ENCODE assay signal across 15 cellular contexts in the genomic region with DNA sequence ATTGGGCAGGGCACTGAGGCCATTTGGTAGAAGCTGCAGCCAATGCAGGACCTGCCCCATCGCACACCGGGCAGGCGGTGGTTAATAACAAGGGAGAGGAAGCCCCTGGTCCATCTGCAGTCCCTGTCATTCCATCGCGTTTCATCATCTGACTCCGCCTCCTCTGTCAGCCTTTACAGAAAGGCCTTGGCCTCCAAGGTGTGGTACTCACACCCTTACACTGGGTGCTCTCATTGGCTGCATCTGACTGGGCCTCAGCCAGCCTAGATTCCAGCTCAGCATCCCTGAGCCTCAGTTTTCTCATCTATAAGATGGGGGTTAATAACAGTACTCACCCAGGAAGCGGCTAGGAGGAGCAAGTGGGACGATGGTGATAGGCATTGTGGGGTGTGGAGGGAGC. TPM values are rescaled to one million over a fixed set of nuclear protein-coding genes. Genes with fewer than 3 reads are reported as not detected.
DNase-seq lines count a peak whose midpoint lies in the region; ATAC-seq and TF ChIP-seq lines count a peak whose summit lies in the region.
"Had no signal": no experiment of that assay in that cellular context is flagged by ENCODE, and none has a peak within 500 bp of the region (broad histone marks: within the 10 kb centered on the region; RNA-seq: fewer than 3 reads in every experiment).

No MANE protein-coding gene starts in this region.

- no peaks in the 10 kb centered on the region for H3K9me2 ChIP-seq in PC-3 (replicated peaks; ENCODE audit: low read length)

- H3K9ac ChIP-seq in PC-3 (ENCODE audit: low read length): no peak overlapping the region
- no peak overlapping the region for H3K9ac ChIP-seq in mesendoderm (ENCODE audit: low read length)
- H3K9ac ChIP-seq: BLaER1 treated with 17β-estradiol and CSF1 and Interleukin-3, amounts not matched to agents 10 nM and 100 nM had no signal

- TF ChIP-seq CTCF in PC-3 (conservative IDR thresholded peaks at IDR 0.05; ENCODE audit: low read depth, low read length) (no peak), foreskin keratinocyte (conservative IDR thresholded peaks at IDR 0.05) (no peak), body of pancreas (IDR thresholded peaks at IDR 0.05) (no peak)

- no peak overlapping the region for H3K23ac ChIP-seq in mesendoderm (ENCODE audit: low read length)

- H3K27ac ChIP-seq in PC-3 (ENCODE audit: low read length) (no peak overlapping the region), foreskin keratinocyte (no peak overlapping the region), mesendoderm (ENCODE audit: low read depth, low read length) (no peak overlapping the region), body of pancreas (no peak overlapping the region)
- H3K27ac ChIP-seq: BLaER1 treated with 17β-estradiol and CSF1 and Interleukin-3, amounts not matched to agents 10 nM and 100 nM; HL-60 had no signal

- no peak overlapping the region for H4K8ac ChIP-seq in mesendoderm (ENCODE audit: low read depth, low read length)

- H2BK120ac ChIP-seq in mesendoderm (ENCODE audit: low read depth, low read length): no peak overlapping the region

- H3K9me3 ChIP-seq in PC-3 (ENCODE audit: low read length): no peaks in the 10 kb centered on the region
- H3K9me3 ChIP-seq in body of pancreas: no peaks in the 10 kb centered on the region
- H3K9me3 ChIP-seq: BLaER1 treated with 17β-estradiol and CSF1 and Interleukin-3, amounts not matched to agents 10 nM and 100 nM; HAP-1 had no signal

- H2BK15ac ChIP-seq in mesendoderm (replicated peaks; ENCODE audit: low read depth): no peak overlapping the region

- ATAC-seq in PC-3 (no peak), foreskin keratinocyte (peak; percentile 14), body of pancreas (no peak)
- no peak for ATAC-seq in stimulated activated effector memory CD8-positive, alpha-beta T cell treated with anti-CD3 and anti-CD28 coated beads, Interleukin-12 subunit alpha, Interleukin-12 subunit beta, amount 100 ng/mL, for 72 hours

- H3K36me3 Mint-ChIP-seq in stimulated activated effector memory CD8-positive, alpha-beta T cell treated with anti-CD3 and anti-CD28 coated beads, Interleukin-12 subunit alpha, Interleukin-12 subunit beta, amount 100 ng/mL, for 72 hours: no peaks in the 10 kb centered on the region
- H3K36me3 Mint-ChIP-seq: CD4-positive, CD25-positive, alpha-beta regulatory T cell had no signal

- no peak overlapping the region for H3K18ac ChIP-seq in mesendoderm (ENCODE audit: low read length)

- DNase-seq in H7 (peak; percentile 70), PC-3 (peak; percentile 3), foreskin keratinocyte (no peak), mesendoderm (peak; percentile 74), mesenteric fat pad (ENCODE audit: low spot score) (no peak), body of pancreas (no peak), HCEC 1CT (no peak)
- DNase-seq in stimulated activated effector memory CD8-positive, alpha-beta T cell treated with anti-CD3 and anti-CD28 coated beads, Interleukin-12 subunit alpha, Interleukin-12 subunit beta, amount 100 ng/mL, for 72 hours (ENCODE audit: low spot score in 2 of 2): no peak
- DNase-seq: ACHN; CD4-positive, CD25-positive, alpha-beta regulatory T cell; DMS 273 treated with DMSO at 0.1 percent for 48 hours had no signal

- H2AK5ac ChIP-seq in mesendoderm (ENCODE audit: low read length): no peak overlapping the region

- H3K36me3 ChIP-seq in H7 (replicated peaks; ENCODE audit: control insufficient read depth, insufficient read depth, low read length): no peaks in the 10 kb centered on the region
- no peaks in the 10 kb centered on the region for H3K36me3 ChIP-seq in PC-3 (ENCODE audit: low read depth, low read length)
- H3K36me3 ChIP-seq in mesendoderm (ENCODE audit: control insufficient read depth, insufficient read depth, low read length): no peaks in the 10 kb centered on the region
- no peaks in the 10 kb centered on the region for H3K36me3 ChIP-seq in body of pancreas (replicated peaks in 1 of 2; ENCODE audit: insufficient read depth in 1 of 2, low read depth in 2 of 2)
- H3K36me3 ChIP-seq: BLaER1 treated with 17β-estradiol and CSF1 and Interleukin-3, amounts not matched to agents 10 nM and 100 nM; HAP-1 had no signal

- 0 out of 2 replicates have a peak, but pooled peaks cover 3% of the 10 kb centered on the region for H3K4me1 ChIP-seq in PC-3 (ENCODE audit: insufficient read depth, low read length)
- no peaks in the 10 kb centered on the region for H3K4me1 ChIP-seq in foreskin keratinocyte
- no peaks in the 10 kb centered on the region for H3K4me1 ChIP-seq in mesendoderm (ENCODE audit: control insufficient read depth, low read depth, low read length)
- H3K4me1 ChIP-seq in body of pancreas: peaks cover 8% of the 10 kb centered on the region

- H3K27ac Mint-ChIP-seq in stimulated activated effector memory CD8-positive, alpha-beta T cell treated with anti-CD3 and anti-CD28 coated beads, Interleukin-12 subunit alpha, Interleukin-12 subunit beta, amount 100 ng/mL, for 72 hours: no peak overlapping the region
- H3K27ac Mint-ChIP-seq: CD4-positive, CD25-positive, alpha-beta regulatory T cell had no signal

- POLR2A ChIA-PET in PC-3 (lab: Charles Lee; ENCODE audit: unreplicated experiment): no interaction called here

- no peak overlapping the region for H3K4ac ChIP-seq in mesendoderm (ENCODE audit: low read depth, low read length)

- no peaks in the 10 kb centered on the region for H3K27me3 ChIP-seq in H7 (ENCODE audit: control insufficient read depth, insufficient read depth, low read length)
- no peaks in the 10 kb centered on the region for H3K27me3 ChIP-seq in PC-3 (ENCODE audit: low read length)
- H3K27me3 ChIP-seq in foreskin keratinocyte: peaks cover 3% of the 10 kb centered on the region
- no peaks in the 10 kb centered on the region for H3K27me3 ChIP-seq in mesendoderm (ENCODE audit: insufficient read depth, low read length, poor library complexity)
- H3K27me3 ChIP-seq in body of pancreas: no peaks in the 10 kb centered on the region

- peaks cover 7% of the 10 kb centered on the region for H3K4me1 Mint-ChIP-seq in stimulated activated effector memory CD8-positive, alpha-beta T cell treated with anti-CD3 and anti-CD28 coated beads, Interleukin-12 subunit alpha, Interleukin-12 subunit beta, amount 100 ng/mL, for 72 hours

- H3K4me3 ChIP-seq in H7 (ENCODE audit: insufficient read depth, low read depth, low read length): no peak overlapping the region
- H3K4me3 ChIP-seq in PC-3 (ENCODE audit: low read length): no peak overlapping the region
- H3K4me3 ChIP-seq in mesendoderm (ENCODE audit: low read length): no peak overlapping the region
- no peak overlapping the region for H3K4me3 ChIP-seq in body of pancreas
- H3K4me3 ChIP-seq: BLaER1 treated with 17β-estradiol and CSF1 and Interleukin-3, amounts not matched to agents 10 nM and 100 nM; HAP-1 had no signal

- CTCF ChIA-PET in PC-3 (lab: Charles Lee): interaction anchor here (0.5 to 0.6 kb wide), 2 partner anchors 234 to 563 kb away, joined by 4 to 6 read pairs; no protein-coding TSS in a partner anchor

- no peak overlapping the region for H3K56ac ChIP-seq in mesendoderm (ENCODE audit: low read length)

- no peaks in the 10 kb centered on the region for H4K20me1 ChIP-seq in PC-3 (ENCODE audit: low read length)

- WGBS in mesendoderm (ENCODE audit: extremely low coverage, insufficient coverage, low lambda C conversion rate): no CpG with 5 or more reads among the region's 8 CpGs
- WGBS in body of pancreas, 2 donors: 61 to 78% methylated on average over 7 to 8 of the region's 8 CpGs

- no peaks in the 10 kb centered on the region for H3K79me1 ChIP-seq in mesendoderm (ENCODE audit: low read length)

- no peak overlapping the region for H2BK5ac ChIP-seq in mesendoderm (ENCODE audit: low read length)

- intact Hi-C loops in PC-3 (cut with micrococcal nuclease) (no loop called here), body of pancreas (cut with DNase I) (no loop called here)

- H3K79me2 ChIP-seq in PC-3 (ENCODE audit: low read length) (no peaks in the 10 kb centered on the region), mesendoderm (ENCODE audit: control insufficient read depth, insufficient read depth, low read length) (no peaks in the 10 kb centered on the region)

- no peaks in the 10 kb centered on the region for H3K9me3 Mint-ChIP-seq in stimulated activated effector memory CD8-positive, alpha-beta T cell treated with anti-CD3 and anti-CD28 coated beads, Interleukin-12 subunit alpha, Interleukin-12 subunit beta, amount 100 ng/mL, for 72 hours
- H3K9me3 Mint-ChIP-seq: CD4-positive, CD25-positive, alpha-beta regulatory T cell had no signal

- no peak overlapping the region for H3K4me3 Mint-ChIP-seq in stimulated activated effector memory CD8-positive, alpha-beta T cell treated with anti-CD3 and anti-CD28 coated beads, Interleukin-12 subunit alpha, Interleukin-12 subunit beta, amount 100 ng/mL, for 72 hours
- H3K4me3 Mint-ChIP-seq: CD4-positive, CD25-positive, alpha-beta regulatory T cell had no signal

- H2AFZ ChIP-seq in PC-3 (ENCODE audit: low read length): no peak overlapping the region

- no peaks in the 10 kb centered on the region for H3F3A ChIP-seq in PC-3 (ENCODE audit: low read length, unreplicated experiment)

- BruUV-seq in PC-3 (replicated peaks; lab: Mats Ljungman, UMichigan): no TSS peak

- H4K5ac ChIP-seq in mesendoderm (ENCODE audit: low read length): no peak overlapping the region

- H3K4me2 ChIP-seq in PC-3 (ENCODE audit: low read length) (no peak overlapping the region), mesendoderm (ENCODE audit: low read length) (no peak overlapping the region)
- H3K4me2 ChIP-seq: BLaER1 treated with 17β-estradiol and CSF1 and Interleukin-3, amounts not matched to agents 10 nM and 100 nM had no signal

- no peak for TF ChIP-seq POLR2A in body of pancreas (IDR thresholded peaks at IDR 0.05)

RNA-seq across cellular contexts. Expression of a gene that starts 14.7 kb away (rescaled TPM):
- total RNA-seq in H7 (2014; rRNA removed; shearing (Covaris generic)): 2.2 and 3.4 TPM in 2 replicates
- 0.84 and 0.92 TPM in 2 replicates for total RNA-seq in PC-3 (2014; rRNA removed)
- total RNA-seq in foreskin keratinocyte: 0.46 and 0.71 TPM in 2 replicates
- polyA plus RNA-seq in foreskin keratinocyte: 0.45 and 0.58 TPM in 2 replicates
- polyA plus RNA-seq in mesendoderm (2013, experiment 1 of 2): 0.63 TPM
- 0.66 TPM for polyA plus RNA-seq in mesendoderm (2013, experiment 2 of 2)
- total RNA-seq in mesenteric fat pad: 3.8 TPM
- under 1 TPM; under 0.01 to 0.26 TPM for total RNA-seq in body of pancreas
- total RNA-seq: A172; CD4-positive, CD25-positive, alpha-beta regulatory T cell had no signal

RNA-seq across cellular contexts. Expression of a gene that starts 26.2 kb away (rescaled TPM):
- total RNA-seq in H7 (2014; rRNA removed; shearing (Covaris generic)): 44.9 and 50.2 TPM in 2 replicates
- total RNA-seq in PC-3 (2014; rRNA removed) (36.4 and 44.6 TPM in 2 replicates), foreskin keratinocyte (51.9 and 65.2 TPM in 2 replicates), mesenteric fat pad (5.2 TPM), body of pancreas (10 to 100 TPM in 1 of 2 donors, 1 to 10 TPM in 1; 8.9 to 10.1 TPM)
- polyA plus RNA-seq in foreskin keratinocyte: 26.0 and 35.4 TPM in 2 replicates
- polyA plus RNA-seq in mesendoderm (2013, experiment 1 of 2): 10.1 TPM
- 10.7 TPM for polyA plus RNA-seq in mesendoderm (2013, experiment 2 of 2)

RNA-seq across cellular contexts. Expression of a gene that starts 53.9 kb away (rescaled TPM):
- 0.04 and 0.42 TPM in 2 replicates for total RNA-seq in H7 (2014; rRNA removed; shearing (Covaris generic))
- 0.52 and 1.2 TPM in 2 replicates for total RNA-seq in PC-3 (2014; rRNA removed)
- total RNA-seq in foreskin keratinocyte: 0.04 TPM in 1 of 2 replicates, not detected in the other
- 0.02 TPM in 1 of 2 replicates, not detected in the other for polyA plus RNA-seq in foreskin keratinocyte
- 0.14 TPM for polyA plus RNA-seq in mesendoderm (2013, experiment 1 of 2)
- polyA plus RNA-seq in mesendoderm (2013, experiment 2 of 2): 0.11 TPM
- total RNA-seq in mesenteric fat pad: 3.1 TPM
- total RNA-seq in body of pancreas: 1 to 10 TPM; 1.3 to 4.9 TPM
- total RNA-seq: CD4-positive, CD25-positive, alpha-beta regulatory T cell had no signal
- polyA plus RNA-seq: CD4-positive, CD25-positive, alpha-beta regulatory T cell had no signal

Comparison
In these comparisons a context has a peak if more than half of its experiments do, and no peak if none do; other contexts are left out.
1. DNase-seq: peak in H7 (single experiment), PC-3 (single experiment) and mesendoderm (single experiment); none in foreskin keratinocyte (0 of 2), mesenteric fat pad (single experiment), body of pancreas (0 of 4), HCEC 1CT (single experiment) and stimulated activated effector memory CD8-positive, alpha-beta T cell treated with anti-CD3 and anti-CD28 coated beads, Interleukin-12 subunit alpha, Interleukin-12 subunit beta, amount 100 ng/mL, for 72 hours (0 of 2).